ENCODE assay signal across 20 cellular contexts in the genomic region with DNA sequence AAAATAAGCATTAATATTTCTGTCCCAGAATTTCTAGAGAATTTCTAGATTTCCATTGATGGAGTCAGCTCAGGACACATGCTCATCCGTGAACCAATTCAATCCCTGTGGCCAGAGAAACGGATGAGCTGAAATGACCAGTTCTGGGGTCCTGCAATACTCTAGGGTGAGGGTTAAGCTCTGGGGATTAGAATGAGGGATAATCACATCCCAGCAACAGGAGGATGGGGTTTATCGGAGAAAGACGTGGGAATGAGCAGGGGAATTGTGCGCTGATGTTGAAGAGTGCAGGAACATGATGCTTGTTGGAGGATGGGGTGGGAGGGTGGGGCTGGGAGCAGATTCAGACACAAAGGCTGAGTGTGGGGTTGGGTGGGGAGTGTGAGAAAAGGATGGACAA.
"Had no signal": no experiment of that assay in that cellular context is flagged by ENCODE, and none has a peak within 500 bp of the region (broad histone marks: within the 10 kb centered on the region; RNA-seq: fewer than 3 reads in every experiment).

No MANE protein-coding gene starts in this region.

- DNase-seq: Kasumi-1, MM.1S, NCI-H1092 treated with DMSO at 0.1 percent for 48 hours, NCI-H1436, NCI-H187, NCI-H2029, NCI-H2081 treated with DMSO at 0.1 percent for 48 hours, NCI-H2171 treated with DMSO at 0.1 percent for 48 hours, NCI-H345, NCI-H446 treated with DMSO at 0.1 percent for 48 hours, NCI-H510A treated with DMSO at 0.1 percent for 48 hours, NCI-H526, Right ventricle myocardium superior, RPMI8226, SIG-M5 had no signal

- H3K9me3 ChIP-seq: SJSA1 had no signal

- H3K4me3 ChIP-seq: K562, SJSA1, SK-N-MC had no signal

- H3K27ac ChIP-seq: HL-60, KMS-11, SJSA1, SK-N-MC had no signal

- H3K27me3 ChIP-seq: SJSA1 had no signal
